In genomic region chr5:169834540-169834939, GRCh38 we compare ENCODE assay signal across 8 cellular contexts.
DNase-seq lines count a peak whose midpoint lies in the region; ATAC-seq, FAIRE-seq and TF ChIP-seq lines count a peak whose summit lies in the region.
"Not testable (repeated sequence)": the region's sequence is repeated elsewhere in the genome, so short reads cannot be mapped to it uniquely, and the experiment has no call there.

No MANE protein-coding gene starts in this region.

- not testable (repeated sequence) for H3K9me3 Mint-ChIP-seq in T-helper 1 cell treated with Interleukin-12 subunit alpha and Interleukin-12 subunit beta and Interleukin-4 antibody, amounts not matched to agents 30 μg/mL and 1 μg/mL, for 36 hours; activated CD8-positive, alpha-beta memory T cell treated with anti-CD3 and anti-CD28 coated beads, Interleukin-2, amount 10 ng/mL, durations not matched to agents 7 days and 5 days (ENCODE audit: low read depth); memory B cell; stimulated activated effector memory CD8-positive, alpha-beta T cell treated with anti-CD3 and anti-CD28 coated beads, Interleukin-12 subunit alpha, Interleukin-12 subunit beta, amount 100 ng/mL, for 72 hours

- peak; percentile 60 for FAIRE-seq in GM19239 (lab: Jason Lieb, UNC)

- H3K4me1 Mint-ChIP-seq in T-helper 1 cell treated with Interleukin-12 subunit alpha and Interleukin-12 subunit beta and Interleukin-4 antibody, amounts not matched to agents 30 μg/mL and 1 μg/mL, for 36 hours (ENCODE audit: low read depth) = peaks cover 43% of the 10 kb centered on the region
- H3K4me1 Mint-ChIP-seq in activated CD8-positive, alpha-beta memory T cell treated with anti-CD3 and anti-CD28 coated beads, Interleukin-2, amount 10 ng/mL, durations not matched to agents 7 days and 5 days = peaks cover 63% of the 10 kb centered on the region
- H3K4me1 Mint-ChIP-seq in memory B cell = not testable (repeated sequence)
- H3K4me1 Mint-ChIP-seq in stimulated activated effector memory CD8-positive, alpha-beta T cell treated with anti-CD3 and anti-CD28 coated beads, Interleukin-12 subunit alpha, Interleukin-12 subunit beta, amount 100 ng/mL, for 72 hours = peaks cover 49% of the 10 kb centered on the region

- ATAC-seq in activated CD8-positive, alpha-beta memory T cell treated with anti-CD3 and anti-CD28 coated beads, Interleukin-2, amount 10 ng/mL, durations not matched to agents 7 days and 5 days; memory B cell (ENCODE audit: low read depth): not testable (repeated sequence)
- ATAC-seq in stimulated activated effector memory CD8-positive, alpha-beta T cell treated with anti-CD3 and anti-CD28 coated beads, Interleukin-12 subunit alpha, Interleukin-12 subunit beta, amount 100 ng/mL, for 72 hours = peak; percentile 71

- DNase-seq in AG10803 (ENCODE audit: low read depth) (peak; percentile 33), MV-4-11 (lab: John Stamatoyannopoulos, UW) (peak; percentile 70), amniotic epithelial cell (ENCODE audit: low read depth) (peak; percentile 42)
- DNase-seq in GM19239 (ENCODE audit: insufficient read length, low spot score); memory B cell (ENCODE audit: low spot score in 2 of 2); stimulated activated effector memory CD8-positive, alpha-beta T cell treated with anti-CD3 and anti-CD28 coated beads, Interleukin-12 subunit alpha, Interleukin-12 subunit beta, amount 100 ng/mL, for 72 hours (ENCODE audit: low spot score in 2 of 2): not testable (repeated sequence)
- DNase-seq in activated CD8-positive, alpha-beta memory T cell treated with anti-CD3 and anti-CD28 coated beads, Interleukin-2, amount 10 ng/mL, durations not matched to agents 7 days and 5 days = peak; percentile 49

- not testable (repeated sequence) for H3K4me3 Mint-ChIP-seq in T-helper 1 cell treated with Interleukin-12 subunit alpha and Interleukin-12 subunit beta and Interleukin-4 antibody, amounts not matched to agents 30 μg/mL and 1 μg/mL, for 36 hours; activated CD8-positive, alpha-beta memory T cell treated with anti-CD3 and anti-CD28 coated beads, Interleukin-2, amount 10 ng/mL, durations not matched to agents 7 days and 5 days; memory B cell; stimulated activated effector memory CD8-positive, alpha-beta T cell treated with anti-CD3 and anti-CD28 coated beads, Interleukin-12 subunit alpha, Interleukin-12 subunit beta, amount 100 ng/mL, for 72 hours

- CTCF ChIA-PET in activated CD8-positive, alpha-beta memory T cell treated with anti-CD3 and anti-CD28 coated beads, Interleukin-2, amount 10 ng/mL, durations not matched to agents 7 days and 5 days (lab: Charles Lee) = not testable (repeated sequence)

- H3K36me3 Mint-ChIP-seq in T-helper 1 cell treated with Interleukin-12 subunit alpha and Interleukin-12 subunit beta and Interleukin-4 antibody, amounts not matched to agents 30 μg/mL and 1 μg/mL, for 36 hours (ENCODE audit: low read depth) = peaks cover 30% of the 10 kb centered on the region
- peaks cover 22% of the 10 kb centered on the region for H3K36me3 Mint-ChIP-seq in activated CD8-positive, alpha-beta memory T cell treated with anti-CD3 and anti-CD28 coated beads, Interleukin-2, amount 10 ng/mL, durations not matched to agents 7 days and 5 days
- peaks cover 17% of the 10 kb centered on the region for H3K36me3 Mint-ChIP-seq in memory B cell
- peaks cover 18% of the 10 kb centered on the region for H3K36me3 Mint-ChIP-seq in stimulated activated effector memory CD8-positive, alpha-beta T cell treated with anti-CD3 and anti-CD28 coated beads, Interleukin-12 subunit alpha, Interleukin-12 subunit beta, amount 100 ng/mL, for 72 hours

- TF ChIP-seq CTCF in AG10803 (conservative IDR thresholded peaks at IDR 0.05; ENCODE audit: low read length) = not testable (repeated sequence)

- peak overlapping the region; percentile 62 for H3K27ac Mint-ChIP-seq in T-helper 1 cell treated with Interleukin-12 subunit alpha and Interleukin-12 subunit beta and Interleukin-4 antibody, amounts not matched to agents 30 μg/mL and 1 μg/mL, for 36 hours
- peak overlapping the region; percentile 52 for H3K27ac Mint-ChIP-seq in activated CD8-positive, alpha-beta memory T cell treated with anti-CD3 and anti-CD28 coated beads, Interleukin-2, amount 10 ng/mL, durations not matched to agents 7 days and 5 days
- H3K27ac Mint-ChIP-seq in memory B cell = peak overlapping the region; percentile 58
- H3K27ac Mint-ChIP-seq in stimulated activated effector memory CD8-positive, alpha-beta T cell treated with anti-CD3 and anti-CD28 coated beads, Interleukin-12 subunit alpha, Interleukin-12 subunit beta, amount 100 ng/mL, for 72 hours = peak overlapping the region; percentile 53

- not testable (repeated sequence) for H3K27me3 Mint-ChIP-seq in T-helper 1 cell treated with Interleukin-12 subunit alpha and Interleukin-12 subunit beta and Interleukin-4 antibody, amounts not matched to agents 30 μg/mL and 1 μg/mL, for 36 hours (ENCODE audit: low read depth); activated CD8-positive, alpha-beta memory T cell treated with anti-CD3 and anti-CD28 coated beads, Interleukin-2, amount 10 ng/mL, durations not matched to agents 7 days and 5 days; memory B cell

- not testable (repeated sequence) for H3K4me3 ChIP-seq in AG10803 (ENCODE audit: low read length)
